ENCODE assay signal across 10 cellular contexts in the genomic region with DNA sequence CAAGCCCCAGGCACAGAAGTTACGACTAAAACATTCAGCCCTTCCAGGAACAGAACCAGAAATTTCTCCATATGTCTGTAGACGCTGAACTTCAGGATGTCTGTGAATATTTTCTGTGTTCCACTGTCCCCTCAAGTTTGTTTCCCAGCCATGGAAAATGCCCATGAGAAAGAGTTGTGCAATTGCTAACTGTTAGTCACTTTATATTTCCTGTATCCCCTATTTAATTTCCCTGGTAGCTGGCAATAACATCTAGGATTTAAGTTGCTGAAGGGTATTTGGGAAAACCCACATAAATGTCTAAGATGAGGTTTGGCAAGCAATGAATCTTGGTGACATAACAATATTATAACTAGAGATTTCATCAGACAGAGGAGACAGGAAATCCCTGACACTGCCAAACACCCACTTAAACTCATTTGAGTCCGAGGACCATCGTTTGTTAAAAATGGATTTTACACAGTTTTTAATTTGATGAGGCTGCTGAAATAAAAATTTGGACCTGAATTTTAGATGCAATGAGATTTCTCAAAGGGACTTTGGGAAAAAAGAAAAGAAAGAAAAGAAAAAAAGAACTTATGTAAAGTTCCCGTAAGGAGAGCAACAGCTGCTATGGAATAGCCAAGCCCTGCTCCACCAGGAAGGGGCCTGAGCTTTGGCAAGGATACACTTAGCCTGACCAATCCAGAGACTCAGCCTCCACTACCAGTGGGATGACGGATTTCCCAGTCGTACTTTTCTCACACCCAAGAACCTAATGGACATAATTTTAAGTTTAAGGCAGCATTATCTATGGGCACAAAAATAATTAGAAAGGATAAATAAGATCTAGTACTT. TPM values are rescaled to one million over a fixed set of nuclear protein-coding genes. Genes with fewer than 3 reads are reported as not detected.
DNase-seq lines count a peak whose midpoint lies in the region; ATAC-seq and TF ChIP-seq lines count a peak whose summit lies in the region.
"Had no signal": no experiment of that assay in that cellular context is flagged by ENCODE, and none has a peak within 500 bp of the region (broad histone marks: within the 10 kb centered on the region; RNA-seq: fewer than 3 reads in every experiment).

No MANE protein-coding gene starts in this region.

- H3K4me1 ChIP-seq in A673 (ENCODE audit: insufficient read depth, low read length, poor library complexity, severe bottlenecking) = peaks cover 31% of the 10 kb centered on the region

- POLR2A ChIA-PET in A673 (lab: Charles Lee; ENCODE audit: low non-redundant PET) = no interaction called here

- H3K27me3 ChIP-seq in A673 (replicated peaks; ENCODE audit: insufficient read depth, low read depth, low read length, poor library complexity) = no peaks in the 10 kb centered on the region

- BruUV-seq in A673 (replicated peaks; lab: Mats Ljungman, UMichigan) = TSS peak; percentile 88

- H3K4me3 ChIP-seq in A673 (ENCODE audit: low read depth, low read length, poor library complexity, severe bottlenecking) (no peak overlapping the region), cardiac fibroblast (replicated peaks in 1 of 2; ENCODE audit: low read depth in 2 of 2, low read length in 2 of 2) (no peak overlapping the region)

- H3K27ac ChIP-seq in A673 (ENCODE audit: low read depth, low read length, poor library complexity, severe bottlenecking) = peak overlapping the region; percentile 93
- H3K27ac ChIP-seq: KMS-11 had no signal

- intact Hi-C loops in A673 (cut with micrococcal nuclease; ENCODE audit: unreplicated experiment) = loop anchor here (5.0 kb wide), 1 partner anchor 49 kb away; no protein-coding TSS in a partner anchor

- peaks cover 23% of the 10 kb centered on the region for H3K4me1 Mint-ChIP-seq in mesothelial cell of epicardium

- no peak overlapping the region for H3K4me3 Mint-ChIP-seq in mesothelial cell of epicardium

- H3K9me3 ChIP-seq in A673 (ENCODE audit: low read depth, low read length, poor library complexity, severe bottlenecking) = no peaks in the 10 kb centered on the region

- peaks cover 2% of the 10 kb centered on the region for H3K36me3 Mint-ChIP-seq in mesothelial cell of epicardium

- H3K36me3 ChIP-seq in A673 (ENCODE audit: insufficient read depth, low read length, poor library complexity, severe bottlenecking) = no peaks in the 10 kb centered on the region

- no peaks in the 10 kb centered on the region for H3K9me3 Mint-ChIP-seq in mesothelial cell of epicardium

- no peaks in the 10 kb centered on the region for H3K27me3 Mint-ChIP-seq in mesothelial cell of epicardium (ENCODE audit: low read depth)

- TF ChIP-seq CTCF in A673 (conservative IDR thresholded peaks at IDR 0.05; ENCODE audit: low read depth, low read length) (no peak), cardiac fibroblast (IDR thresholded peaks at IDR 0.05; ENCODE audit: low read depth, low read length) (no peak), mesothelial cell of epicardium (IDR thresholded peaks at IDR 0.05; ENCODE audit: unreplicated experiment) (no peak)

- DNase-seq in A673 (ENCODE audit: low spot score) = peak; percentile 96
- DNase-seq in M059J (ENCODE audit: low read depth) = peak; percentile 96
- peak; percentile 93 to 95 for DNase-seq in cardiac fibroblast (ENCODE audit: low read depth in 2 of 2)
- DNase-seq in mesothelial cell of epicardium (ENCODE audit: low spot score in 2 of 2, unreplicated experiment in 2 of 2) = no peak
- DNase-seq in stimulated activated naive CD4-positive, alpha-beta T cell (lab: John Stamatoyannopoulos, UW) = no peak
- DNase-seq in Ammon's horn (ENCODE audit: low spot score) = no peak
- no peak for DNase-seq in stimulated activated CD4-positive, alpha-beta T cell treated with anti-CD3 and anti-CD28 coated beads, Interleukin-2, amount 100 ng/mL, for 24 hours
- DNase-seq: posterior cingulate gyrus had no signal

- no peak for ATAC-seq in GM19397 (IDR thresholded peaks at IDR 0.05; ENCODE audit: unreplicated experiment)

- CTCF ChIA-PET in A673 (lab: Charles Lee) = no interaction called here

- peak overlapping the region; percentile 85 for H3K27ac Mint-ChIP-seq in mesothelial cell of epicardium

RNA-seq across cellular contexts. Expression of a gene that starts 21.8 kb away (rescaled TPM):
- total RNA-seq in A673 (2021) (36.2 and 44.4 TPM in 2 replicates), mesothelial cell of epicardium (124 to 134 TPM (median 130 TPM) in 3 replicates)
- total RNA-seq in M059J (2014; rRNA removed; shearing (Covaris generic)) = 127 and 146 TPM in 2 replicates

Comparison
In these comparisons a context has a peak if more than half of its experiments do, and no peak if none do; other contexts are left out.
1. DNase-seq: peak in A673 (single experiment), M059J (single experiment) and cardiac fibroblast (2 of 2); none in mesothelial cell of epicardium (0 of 2), stimulated activated naive CD4-positive, alpha-beta T cell (0 of 6), Ammon's horn (single experiment) and stimulated activated CD4-positive, alpha-beta T cell treated with anti-CD3 and anti-CD28 coated beads, Interleukin-2, amount 100 ng/mL, for 24 hours (0 of 2).